ENCODE assay signal across 9 cellular contexts in the genomic region with DNA sequence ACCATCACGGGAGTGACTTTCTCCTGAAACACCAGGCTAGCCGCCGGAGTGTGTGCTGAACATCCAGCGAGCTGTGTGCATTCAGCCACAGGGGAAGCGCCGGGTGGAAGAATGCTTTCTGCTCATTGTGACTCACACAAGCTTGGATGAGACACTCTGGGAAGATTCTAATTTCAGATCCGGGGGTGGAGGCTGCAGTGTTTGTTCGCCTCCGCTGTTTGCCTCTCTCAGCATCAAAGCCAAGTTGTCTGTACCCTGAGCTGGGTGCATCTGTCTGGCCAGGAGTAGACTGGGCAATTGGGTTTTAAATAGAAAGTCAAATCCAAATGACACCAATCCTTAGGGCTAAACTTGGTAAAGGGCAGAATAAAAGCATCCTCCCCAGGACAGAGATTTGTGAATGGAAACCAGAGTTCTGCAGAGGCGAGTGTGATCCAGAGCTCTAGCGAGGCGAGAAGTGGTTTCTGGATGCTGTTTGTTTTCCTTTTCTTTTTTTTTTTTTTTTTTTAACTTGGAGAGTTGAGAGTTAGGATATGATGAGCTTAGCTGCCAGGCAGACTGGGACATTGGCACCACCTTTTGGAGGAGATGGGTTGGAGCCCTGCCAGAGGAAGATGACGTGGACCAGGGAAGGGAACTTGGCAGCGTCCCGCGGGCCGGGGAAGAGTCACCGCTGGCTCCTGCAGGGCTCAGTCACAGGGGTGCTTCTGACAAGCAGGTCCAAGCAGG.
DNase-seq lines count a peak whose midpoint lies in the region; ATAC-seq and TF ChIP-seq lines count a peak whose summit lies in the region.
"Had no signal": no experiment of that assay in that cellular context is flagged by ENCODE, and none has a peak within 500 bp of the region (broad histone marks: within the 10 kb centered on the region; RNA-seq: fewer than 3 reads in every experiment).

No MANE protein-coding gene starts in this region.

- no peak overlapping the region for H3K4me3 ChIP-seq in Panc1 (ENCODE audit: low read depth in 2 of 2, low read length in 2 of 2)
- peak overlapping the region in 1 of 2 donors; percentile 25 for H3K4me3 ChIP-seq in gastroesophageal sphincter
- no peak overlapping the region for H3K4me3 ChIP-seq in H7 (ENCODE audit: insufficient read depth, low read depth, low read length)
- H3K4me3 ChIP-seq: PC-9 had no signal

- CTCF ChIA-PET in Panc1 (lab: Charles Lee) = no interaction called here
- CTCF ChIA-PET in activated CD4-positive, alpha-beta memory T cell treated with anti-CD3 and anti-CD28 coated beads, Interleukin-2, amount 10 ng/mL, durations not matched to agents 7 days and 5 days (lab: Charles Lee) = no interaction called here

- DNase-seq in ELR (ENCODE audit: low read depth) (peak; percentile 93), Panc1 (ENCODE audit: low read depth, low spot score) (peak; percentile 53), pulmonary artery endothelial cell (ENCODE audit: low read depth, low spot score) (peak; percentile 24), NCI-H1048 (lab: John Stamatoyannopoulos, UW) (no peak), H7 (no peak)
- DNase-seq in activated CD4-positive, alpha-beta memory T cell treated with anti-CD3 and anti-CD28 coated beads, Interleukin-2, amount 10 ng/mL, durations not matched to agents 7 days and 5 days = no peak

- no peaks in the 10 kb centered on the region for H3K4me1 ChIP-seq in Panc1 (ENCODE audit: control insufficient read depth, insufficient read depth, low read length)
- H3K4me1 ChIP-seq in gastroesophageal sphincter = peaks cover 3 to 31% (median 12%) of the 10 kb centered on the region in 3 donors

- no peak overlapping the region for H3K4me3 Mint-ChIP-seq in activated CD4-positive, alpha-beta memory T cell treated with anti-CD3 and anti-CD28 coated beads, Interleukin-2, amount 10 ng/mL, durations not matched to agents 7 days and 5 days

- in situ Hi-C loops in Panc1 (cut with HindIII; ENCODE audit: low pct_unique_long_range_greater_than_20kb, low sequenced_read_pairs) = no loop called here

- no peaks in the 10 kb centered on the region for H3K36me3 ChIP-seq in Panc1 (ENCODE audit: control insufficient read depth, insufficient read depth, low read length)
- H3K36me3 ChIP-seq in gastroesophageal sphincter = no peaks in the 10 kb centered on the region
- H3K36me3 ChIP-seq in H7 (replicated peaks; ENCODE audit: control insufficient read depth, insufficient read depth, low read length) = no peaks in the 10 kb centered on the region

- TF ChIP-seq POLR2A in gastroesophageal sphincter (IDR thresholded peaks at IDR 0.05) = no peak

- intact Hi-C loops in Panc1 (cut with micrococcal nuclease; ENCODE audit: unreplicated experiment) = no loop called here

- TF ChIP-seq CTCF in Panc1 (IDR thresholded peaks at IDR 0.05) (no peak), gastroesophageal sphincter (IDR thresholded peaks at IDR 0.05) (no peak)

- H3K9me3 ChIP-seq in Panc1 (ENCODE audit: control insufficient read depth, insufficient read depth, low read depth, low read length) (no peaks in the 10 kb centered on the region), gastroesophageal sphincter (no peaks in the 10 kb centered on the region)

- H3K27ac Mint-ChIP-seq in activated CD4-positive, alpha-beta memory T cell treated with anti-CD3 and anti-CD28 coated beads, Interleukin-2, amount 10 ng/mL, durations not matched to agents 7 days and 5 days = no peak overlapping the region

- H3K27ac ChIP-seq in Panc1 (ENCODE audit: low read length) (no peak overlapping the region), gastroesophageal sphincter (peak overlapping the region in 3 of 4 donors; percentile 34 to 70 (median 55))
- H3K27ac ChIP-seq: PC-9 had no signal

- no TSS peak for BruUV-seq in Panc1 (replicated peaks; lab: Mats Ljungman, UMichigan)

- no peaks in the 10 kb centered on the region for H3K36me3 Mint-ChIP-seq in activated CD4-positive, alpha-beta memory T cell treated with anti-CD3 and anti-CD28 coated beads, Interleukin-2, amount 10 ng/mL, durations not matched to agents 7 days and 5 days (ENCODE audit: low read depth)

- H3K4me1 Mint-ChIP-seq in activated CD4-positive, alpha-beta memory T cell treated with anti-CD3 and anti-CD28 coated beads, Interleukin-2, amount 10 ng/mL, durations not matched to agents 7 days and 5 days = peaks cover 13% of the 10 kb centered on the region

- ATAC-seq in Panc1 = peak; percentile 66
- peak; percentile 74 for ATAC-seq in gastroesophageal sphincter
- ATAC-seq in HG02623 (IDR thresholded peaks at IDR 0.05; ENCODE audit: unreplicated experiment) = no peak

- WGBS in gastroesophageal sphincter (ENCODE audit: low coverage in 1 of 2), 2 donors = 8 to 11% methylated on average over 5 to 12 of the region's 18 CpGs

- H3K27me3 Mint-ChIP-seq in activated CD4-positive, alpha-beta memory T cell treated with anti-CD3 and anti-CD28 coated beads, Interleukin-2, amount 10 ng/mL, durations not matched to agents 7 days and 5 days = peaks cover 22% of the 10 kb centered on the region

- no peaks in the 10 kb centered on the region for H3K9me3 Mint-ChIP-seq in activated CD4-positive, alpha-beta memory T cell treated with anti-CD3 and anti-CD28 coated beads, Interleukin-2, amount 10 ng/mL, durations not matched to agents 7 days and 5 days

- POLR2A ChIA-PET in Panc1 (lab: Charles Lee) = interaction anchor here (0.6 to 0.7 kb wide), 2 partner anchors 70 to 1892 kb away, joined by 8 to 16 read pairs; no protein-coding TSS in a partner anchor
- POLR2A ChIA-PET in activated CD4-positive, alpha-beta memory T cell treated with anti-CD3 and anti-CD28 coated beads, Interleukin-2, amount 10 ng/mL, durations not matched to agents 7 days and 5 days (lab: Charles Lee) = no interaction called here

- no peak for TF ChIP-seq EP300 in gastroesophageal sphincter (IDR thresholded peaks at IDR 0.05)

- no peaks in the 10 kb centered on the region for H3K27me3 ChIP-seq in Panc1 (ENCODE audit: control insufficient read depth, insufficient read depth, low read length)
- no peaks in the 10 kb centered on the region for H3K27me3 ChIP-seq in gastroesophageal sphincter
- no peaks in the 10 kb centered on the region for H3K27me3 ChIP-seq in H7 (ENCODE audit: control insufficient read depth, insufficient read depth, low read length)

Comparison
In these comparisons a context has a peak if more than half of its experiments do, and no peak if none do; other contexts are left out.
1. DNase-seq: peak in ELR (single experiment), Panc1 (single experiment) and pulmonary artery endothelial cell (single experiment); none in NCI-H1048 (single experiment), activated CD4-positive, alpha-beta memory T cell treated with anti-CD3 and anti-CD28 coated beads, Interleukin-2, amount 10 ng/mL, durations not matched to agents 7 days and 5 days (single experiment) and H7 (single experiment).